Comparison of ENCODE assay signal across 1 cellular context in the genomic region with DNA sequence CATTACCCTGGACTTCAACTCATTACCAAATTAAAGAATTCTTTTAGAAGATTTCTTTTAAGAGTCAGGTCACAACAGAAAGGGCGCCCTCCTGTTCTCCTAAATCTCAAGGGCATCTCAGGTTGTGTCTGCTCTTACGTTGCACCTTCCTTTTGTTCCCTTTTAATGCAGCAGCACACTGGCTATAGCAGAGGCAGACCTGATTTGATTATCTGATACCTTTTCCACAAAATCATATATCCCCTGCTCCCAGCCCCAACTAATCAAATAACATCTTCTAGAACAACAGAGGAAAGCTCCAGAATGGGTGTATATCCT.
TF ChIP-seq lines count a peak whose summit lies in the region.

No MANE protein-coding gene starts in this region.

TF ChIP-seq in H1, 55 proteins besides CTCF, POLR2A, EP300 and RAD21:
- TF ChIP-seq EGR1 (IDR thresholded peaks at IDR 0.05; ENCODE audit: borderline replicate concordance, low read depth, low read length) (no peak), BCL11A (IDR thresholded peaks at IDR 0.05; ENCODE audit: low read depth in 2 of 2, low read length in 2 of 2) (no peak), RNF2 (IDR thresholded peaks at IDR 0.05; ENCODE audit: borderline replicate concordance, low read depth, low read length, missing control alignments, poor library complexity, severe bottlenecking) (no peak), GTF2F1 (IDR thresholded peaks at IDR 0.05; ENCODE audit: borderline replicate concordance, low read depth, low read length) (no peak)
- TF ChIP-seq, protein P1, sequence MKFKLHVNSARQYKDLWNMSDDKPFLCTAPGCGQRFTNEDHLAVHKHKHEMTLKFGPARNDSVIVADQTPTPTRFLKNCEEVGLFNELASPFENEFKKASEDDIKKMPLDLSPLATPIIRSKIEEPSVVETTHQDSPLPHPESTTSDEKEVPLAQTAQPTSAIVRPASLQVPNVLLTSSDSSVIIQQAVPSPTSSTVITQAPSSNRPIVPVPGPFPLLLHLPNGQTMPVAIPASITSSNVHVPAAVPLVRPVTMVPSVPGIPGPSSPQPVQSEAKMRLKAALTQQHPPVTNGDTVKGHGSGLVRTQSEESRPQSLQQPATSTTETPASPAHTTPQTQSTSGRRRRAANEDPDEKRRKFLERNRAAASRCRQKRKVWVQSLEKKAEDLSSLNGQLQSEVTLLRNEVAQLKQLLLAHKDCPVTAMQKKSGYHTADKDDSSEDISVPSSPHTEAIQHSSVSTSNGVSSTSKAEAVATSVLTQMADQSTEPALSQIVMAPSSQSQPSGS (IDR thresholded peaks at IDR 0.05; ENCODE audit: low read length), result no peak
- TF ChIP-seq, protein P2, sequence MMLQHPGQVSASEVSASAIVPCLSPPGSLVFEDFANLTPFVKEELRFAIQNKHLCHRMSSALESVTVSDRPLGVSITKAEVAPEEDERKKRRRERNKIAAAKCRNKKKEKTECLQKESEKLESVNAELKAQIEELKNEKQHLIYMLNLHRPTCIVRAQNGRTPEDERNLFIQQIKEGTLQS (IDR thresholded peaks at IDR 0.05; ENCODE audit: insufficient read depth, low read depth, low read length), result no peak
